Comparison of ENCODE assay signal across 11 cellular contexts in the genomic region with DNA sequence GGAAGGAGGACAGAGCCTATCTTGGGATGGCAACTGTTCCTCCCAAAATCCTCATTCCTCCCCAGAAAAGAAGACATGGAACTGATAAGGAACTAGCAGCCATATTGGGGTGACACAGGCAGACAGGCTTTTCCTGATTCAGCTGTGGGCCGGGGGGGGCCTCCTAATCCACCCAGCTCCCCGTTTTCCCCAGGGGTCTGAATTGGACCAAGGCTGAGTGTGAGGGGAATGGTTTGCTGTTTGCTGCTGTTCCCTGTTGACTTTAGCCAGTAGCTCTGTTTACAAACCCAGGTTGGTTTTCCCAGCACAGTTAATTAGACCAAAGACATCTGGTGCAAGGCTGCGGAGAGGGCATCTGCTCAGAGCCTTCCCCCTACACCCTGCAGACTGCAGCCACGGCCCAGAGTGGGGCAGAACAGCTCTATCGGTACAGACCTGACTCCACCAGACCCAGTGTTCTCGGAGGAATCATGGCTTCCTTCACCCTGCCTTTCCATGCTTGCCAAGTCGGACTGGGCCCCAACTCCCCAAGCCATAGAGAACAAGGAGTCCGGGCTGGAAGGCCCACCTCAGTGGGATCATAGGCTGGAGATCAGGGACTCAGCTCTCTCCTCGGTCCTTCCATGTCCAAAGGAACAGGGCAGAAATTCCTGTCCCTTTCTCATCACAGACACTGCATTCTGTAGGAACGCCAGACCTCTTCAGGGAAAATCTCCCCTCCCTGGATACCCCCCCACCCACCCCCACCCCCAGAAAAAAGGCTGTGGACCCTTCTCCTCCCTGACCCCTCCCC. TPM values are rescaled to one million over a fixed set of nuclear protein-coding genes. Genes with fewer than 3 reads are reported as not detected.
DNase-seq lines count a peak whose midpoint lies in the region; ATAC-seq and TF ChIP-seq lines count a peak whose summit lies in the region.
"Had no signal": no experiment of that assay in that cellular context is flagged by ENCODE, and none has a peak within 500 bp of the region (broad histone marks: within the 10 kb centered on the region; RNA-seq: fewer than 3 reads in every experiment).

No MANE protein-coding gene starts in this region.

- H3K4me1 Mint-ChIP-seq in activated CD4-positive, alpha-beta T cell treated with anti-CD3 and anti-CD28 coated beads, Interleukin-2, amount 10 ng/mL, durations not matched to agents 7 days and 5 days: no peaks in the 10 kb centered on the region
- peaks cover 3% of the 10 kb centered on the region for H3K4me1 Mint-ChIP-seq in activated CD4-positive, alpha-beta T cell treated with anti-CD3 and anti-CD28 coated beads, Interleukin-2, amount 10 ng/mL, durations not matched to agents 24 days and 14 days
- H3K4me1 Mint-ChIP-seq in immature natural killer cell: peaks cover 5 to 14% of the 10 kb centered on the region in 2 donors

- H3K4me3 Mint-ChIP-seq in activated CD4-positive, alpha-beta T cell treated with anti-CD3 and anti-CD28 coated beads, Interleukin-2, amount 10 ng/mL, durations not matched to agents 7 days and 5 days: peak overlapping the region; percentile 38
- H3K4me3 Mint-ChIP-seq in activated CD4-positive, alpha-beta T cell treated with anti-CD3 and anti-CD28 coated beads, Interleukin-2, amount 10 ng/mL, durations not matched to agents 24 days and 14 days: no peak overlapping the region
- peak overlapping the region; percentile 17 to 83 (median 46) for H3K4me3 Mint-ChIP-seq in immature natural killer cell

- H3K9me3 Mint-ChIP-seq in activated CD4-positive, alpha-beta T cell treated with anti-CD3 and anti-CD28 coated beads, Interleukin-2, amount 10 ng/mL, durations not matched to agents 7 days and 5 days: no peaks in the 10 kb centered on the region
- H3K9me3 Mint-ChIP-seq in activated CD4-positive, alpha-beta T cell treated with anti-CD3 and anti-CD28 coated beads, Interleukin-2, amount 10 ng/mL, durations not matched to agents 24 days and 14 days: no peaks in the 10 kb centered on the region
- no peaks in the 10 kb centered on the region for H3K9me3 Mint-ChIP-seq in immature natural killer cell

- CTCF ChIA-PET in activated CD4-positive, alpha-beta T cell treated with anti-CD3 and anti-CD28 coated beads, Interleukin-2, amount 10 ng/mL, durations not matched to agents 7 days and 5 days (lab: Charles Lee): interaction anchor here (1.0 kb wide), 1 partner anchor 22 kb away, joined by 3 read pairs; no protein-coding TSS in a partner anchor

- in situ Hi-C loops in KBM-7 (cut with MboI; ENCODE audit: low pct_unique_long_range_greater_than_20kb, low sequenced_read_pairs): no loop called here

- TF ChIP-seq POLR2A in testis (IDR thresholded peaks at IDR 0.05): no peak

- H3K36me3 ChIP-seq in testis (ENCODE audit: low read depth, missing control alignments): no peaks in the 10 kb centered on the region

- peaks cover 65% of the 10 kb centered on the region for H3K27me3 Mint-ChIP-seq in activated CD4-positive, alpha-beta T cell treated with anti-CD3 and anti-CD28 coated beads, Interleukin-2, amount 10 ng/mL, durations not matched to agents 7 days and 5 days
- peaks cover 74% of the 10 kb centered on the region for H3K27me3 Mint-ChIP-seq in activated CD4-positive, alpha-beta T cell treated with anti-CD3 and anti-CD28 coated beads, Interleukin-2, amount 10 ng/mL, durations not matched to agents 24 days and 14 days
- H3K27me3 Mint-ChIP-seq in immature natural killer cell (ENCODE audit: low read depth in 3 of 3): peaks cover 9 to 18% (median 12%) of the 10 kb centered on the region in 3 donors

- peak overlapping the region; percentile 78 to 95 for H3K27ac ChIP-seq in testis
- H3K27ac ChIP-seq: HL-60 had no signal

- TF ChIP-seq CTCF in testis (IDR thresholded peaks at IDR 0.05): no peak

- peak overlapping the region; percentile 66 to 87 for H3K4me3 ChIP-seq in testis

- peaks cover 27% of the 10 kb centered on the region for H3K4me1 ChIP-seq in testis

- H3K27me3 ChIP-seq in testis: no peaks in the 10 kb centered on the region

- POLR2A ChIA-PET in activated CD4-positive, alpha-beta T cell treated with anti-CD3 and anti-CD28 coated beads, Interleukin-2, amount 10 ng/mL, durations not matched to agents 7 days and 5 days (lab: Charles Lee): no interaction called here

- intact Hi-C loops in activated CD4-positive, alpha-beta T cell treated with anti-CD3 and anti-CD28 coated beads, Interleukin-2, amount 10 ng/mL, durations not matched to agents 24 days and 14 days (cut with micrococcal nuclease): no loop called here
- intact Hi-C loops in testis (cut with DNase I; ENCODE audit: low total_unique reads): no loop called here

- no peak for ATAC-seq in HG02763 (IDR thresholded peaks at IDR 0.05; ENCODE audit: unreplicated experiment)
- ATAC-seq in HG03025 (IDR thresholded peaks at IDR 0.05; ENCODE audit: low FRiP score, unreplicated experiment): no peak

- H3K27ac Mint-ChIP-seq in activated CD4-positive, alpha-beta T cell treated with anti-CD3 and anti-CD28 coated beads, Interleukin-2, amount 10 ng/mL, durations not matched to agents 7 days and 5 days: no peak overlapping the region
- no peak overlapping the region for H3K27ac Mint-ChIP-seq in activated CD4-positive, alpha-beta T cell treated with anti-CD3 and anti-CD28 coated beads, Interleukin-2, amount 10 ng/mL, durations not matched to agents 24 days and 14 days
- no peak overlapping the region for H3K27ac Mint-ChIP-seq in immature natural killer cell

- H3K9me3 ChIP-seq in testis: no peaks in the 10 kb centered on the region

- no peaks in the 10 kb centered on the region for H3K36me3 Mint-ChIP-seq in activated CD4-positive, alpha-beta T cell treated with anti-CD3 and anti-CD28 coated beads, Interleukin-2, amount 10 ng/mL, durations not matched to agents 7 days and 5 days (ENCODE audit: low read depth)
- H3K36me3 Mint-ChIP-seq in activated CD4-positive, alpha-beta T cell treated with anti-CD3 and anti-CD28 coated beads, Interleukin-2, amount 10 ng/mL, durations not matched to agents 24 days and 14 days (ENCODE audit: low read depth): no peaks in the 10 kb centered on the region
- no peaks in the 10 kb centered on the region for H3K36me3 Mint-ChIP-seq in immature natural killer cell

- 21 to 34% methylated on average over 10 of the region's 10 CpGs for WGBS in testis, 2 donors

- no peak for DNase-seq in activated CD4-positive, alpha-beta T cell treated with anti-CD3 and anti-CD28 coated beads, Interleukin-2, amount 10 ng/mL, durations not matched to agents 7 days and 5 days
- DNase-seq in activated CD4-positive, alpha-beta T cell treated with anti-CD3 and anti-CD28 coated beads, Interleukin-2, amount 10 ng/mL, durations not matched to agents 24 days and 14 days: no peak
- DNase-seq in SHP77 (lab: John Stamatoyannopoulos, UW) (peak; percentile 44 to 79), immature natural killer cell (no peak), testis (no peak), KBM-7 (no peak)
- DNase-seq: hippocampal formation; stimulated activated CD4-positive, alpha-beta T cell treated with anti-CD3 and anti-CD28 coated beads, Interleukin-4, amount 100 ng/mL, for 4 hours had no signal

RNA-seq across cellular contexts. Expression of gene PKDCC, which starts 1.7 kb away (rescaled TPM):
- not detected for total RNA-seq in activated CD4-positive, alpha-beta T cell treated with anti-CD3 and anti-CD28 coated beads, Interleukin-2, amount 10 ng/mL, durations not matched to agents 7 days and 5 days
- not detected in 2 replicates for total RNA-seq in activated CD4-positive, alpha-beta T cell treated with anti-CD3 and anti-CD28 coated beads, Interleukin-2, amount 10 ng/mL, durations not matched to agents 24 days and 14 days
- polyA plus RNA-seq in immature natural killer cell: not detected
- 100 to 1,000 TPM in 1 of 2 donors, 10 to 100 TPM in 1; 86.0 to 122 TPM for total RNA-seq in testis
- polyA plus RNA-seq in testis (ENCODE audit: insufficient read depth, low read depth, low replicate concordance): 121 TPM

Comparison
In these comparisons a context has a peak if more than half of its experiments do, and no peak if none do; other contexts are left out.
1. DNase-seq: peak in SHP77 (2 of 2); none in activated CD4-positive, alpha-beta T cell treated with anti-CD3 and anti-CD28 coated beads, Interleukin-2, amount 10 ng/mL, durations not matched to agents 7 days and 5 days (single experiment), activated CD4-positive, alpha-beta T cell treated with anti-CD3 and anti-CD28 coated beads, Interleukin-2, amount 10 ng/mL, durations not matched to agents 24 days and 14 days (single experiment), immature natural killer cell (0 of 3), testis (single experiment) and KBM-7 (single experiment).
2. RNA of gene PKDCC, which starts 1.7 kb away (total RNA-seq): 86.0 to 122 TPM in testis; not detected in activated CD4-positive, alpha-beta T cell treated with anti-CD3 and anti-CD28 coated beads, Interleukin-2, amount 10 ng/mL, durations not matched to agents 24 days and 14 days and not detected in activated CD4-positive, alpha-beta T cell treated with anti-CD3 and anti-CD28 coated beads, Interleukin-2, amount 10 ng/mL, durations not matched to agents 7 days and 5 days; every median in the first group is over 10 times any median in the second.